22 cellular contexts compared by ENCODE assay signal in genomic region chr12:96814200-96814599, GRCh38.
"Had no signal": no experiment of that assay in that cellular context is flagged by ENCODE, and none has a peak within 500 bp of the region (broad histone marks: within the 10 kb centered on the region; RNA-seq: fewer than 3 reads in every experiment).

No MANE protein-coding gene starts in this region.

- H3K36me3 ChIP-seq: cardiac muscle cell, lower lobe of right lung, thoracic aorta, vagina had no signal

- FAIRE-seq: endometrium, kidney had no signal

- DNase-seq: activated B cell treated with CpG ODN at 0.5 μM for 24 hours; activated CD4-positive, alpha-beta T cell treated with anti-CD3 and anti-CD28 coated beads for 36 hours; activated CD4-positive, alpha-beta T cell treated with anti-CD3 and anti-CD28 coated beads, Interleukin-2, amount 50 U/mL, for 4 hours; activated CD8-positive, alpha-beta memory T cell treated with anti-CD3 and anti-CD28 coated beads for 24 hours; activated CD8-positive, alpha-beta memory T cell treated with anti-CD3 and anti-CD28 coated beads, Interleukin-2, amount 50 U/mL, for 4 hours; activated naive CD4-positive, alpha-beta T cell; activated T-cell treated with anti-CD3 and anti-CD28 coated beads, Interleukin-2, amount 50 U/mL, for 24 hours; amniotic stem cell; effector CD4-positive, alpha-beta T cell; foreskin keratinocyte; kidney; lower lobe of right lung; naive thymus-derived CD8-positive, alpha-beta T cell; retina; stimulated activated CD4-positive, alpha-beta T cell treated with anti-CD3 and anti-CD28 coated beads, Interleukin-4, amount 100 ng/mL, for 24 hours; stimulated activated naive CD4-positive, alpha-beta T cell treated with Interleukin-2 at 50 U/mL for 16 hours; T1000 had no signal

- H3K4me3 ChIP-seq: cardiac muscle cell, lower lobe of right lung, thoracic aorta, vagina had no signal

- H3K27me3 ChIP-seq: cardiac muscle cell, vagina had no signal

- H3K27ac ChIP-seq: cardiac muscle cell, foreskin keratinocyte, lower lobe of right lung, thoracic aorta, vagina had no signal

- ATAC-seq: activated CD4-positive, alpha-beta T cell treated with anti-CD3 and anti-CD28 coated beads for 36 hours; foreskin keratinocyte; left lobe of liver; lower lobe of right lung; naive thymus-derived CD8-positive, alpha-beta T cell had no signal

- H3K9me3 ChIP-seq: lower lobe of right lung, thoracic aorta, vagina had no signal

- H3K4me1 ChIP-seq: lower lobe of right lung, vagina had no signal
